In genomic region chr21:43774163-43774562, GRCh38 we compare ENCODE assay signal across 12 cellular contexts. TPM values are rescaled to one million over a fixed set of nuclear protein-coding genes. Genes with fewer than 3 reads are reported as not detected.
DNase-seq lines count a peak whose midpoint lies in the region; ATAC-seq and TF ChIP-seq lines count a peak whose summit lies in the region.
"Had no signal": no experiment of that assay in that cellular context is flagged by ENCODE, and none has a peak within 500 bp of the region (broad histone marks: within the 10 kb centered on the region; RNA-seq: fewer than 3 reads in every experiment).

No MANE protein-coding gene starts in this region.

- POLR2A ChIA-PET in RWPE1 (lab: Yijun Ruan, JAX; ENCODE audit: low non-redundant PET), result interaction anchor here (0.6 kb wide), 1 partner anchor 38 kb away, joined by 3 read pairs; no protein-coding TSS in a partner anchor

- peaks cover 30% of the 10 kb centered on the region for H3K4me1 Mint-ChIP-seq in activated naive CD4-positive, alpha-beta T cell treated with anti-CD3 and anti-CD28 coated beads, Interleukin-2, amount 50 U/mL, for 24 hours
- H3K4me1 Mint-ChIP-seq in activated naive CD4-positive, alpha-beta T cell treated with anti-CD3 and anti-CD28 coated beads for 36 hours (ENCODE audit: low read depth), result peaks cover 33% of the 10 kb centered on the region
- H3K4me1 Mint-ChIP-seq in stimulated activated memory B cell treated with anti-CD40 and anti-IgM and Interleukin-4, amounts not matched to agents 10 μg/mL and 1 μg/mL and 100 μg/mL, for 72 hours, result peaks cover 58% of the 10 kb centered on the region

- peaks cover 0 to 21% (median 19%) of the 10 kb centered on the region in 5 donors for H3K36me3 ChIP-seq in subcutaneous abdominal adipose tissue (ENCODE audit: control insufficient read depth in 5 of 5, insufficient read depth in 5 of 5, low read length in 5 of 5)
- peaks cover 17% of the 10 kb centered on the region for H3K36me3 ChIP-seq in brain microvascular endothelial cell (replicated peaks)

- H3K27ac ChIP-seq in RWPE1 (peak overlapping the region; percentile 94), subcutaneous abdominal adipose tissue (ENCODE audit: low read depth, low read length) (peak overlapping the region; percentile 88), brain microvascular endothelial cell (no peak overlapping the region)

- in situ Hi-C loops in brain microvascular endothelial cell (cut with HindIII; ENCODE audit: low pct_ligation_motif_present, low sequenced_read_pairs), result no loop called here

- ATAC-seq in stimulated activated memory B cell treated with anti-CD40 and anti-IgM and Interleukin-4, amounts not matched to agents 10 μg/mL and 1 μg/mL and 100 μg/mL, for 72 hours, result no peak
- no peak for ATAC-seq in GM18858 (IDR thresholded peaks at IDR 0.05; ENCODE audit: unreplicated experiment)

- peaks cover 3% of the 10 kb centered on the region for H3K36me3 Mint-ChIP-seq in activated naive CD4-positive, alpha-beta T cell treated with anti-CD3 and anti-CD28 coated beads, Interleukin-2, amount 50 U/mL, for 24 hours
- H3K36me3 Mint-ChIP-seq in activated naive CD4-positive, alpha-beta T cell treated with anti-CD3 and anti-CD28 coated beads for 36 hours (ENCODE audit: low read depth), result peaks cover 4% of the 10 kb centered on the region
- H3K36me3 Mint-ChIP-seq in stimulated activated memory B cell treated with anti-CD40 and anti-IgM and Interleukin-4, amounts not matched to agents 10 μg/mL and 1 μg/mL and 100 μg/mL, for 72 hours, result peaks cover 33% of the 10 kb centered on the region

- no peak for DNase-seq in activated naive CD4-positive, alpha-beta T cell treated with anti-CD3 and anti-CD28 coated beads for 36 hours
- DNase-seq in RWPE1 (ENCODE audit: low spot score) (no peak), fibroblast of the aortic adventitia (ENCODE audit: low read depth) (no peak), brain microvascular endothelial cell (no peak)
- DNase-seq: aorta, GOT3, NCI-H2171 treated with DMSO at 0.1 percent for 48 hours, nucleus accumbens had no signal

- no peaks in the 10 kb centered on the region for H3K9me3 Mint-ChIP-seq in activated naive CD4-positive, alpha-beta T cell treated with anti-CD3 and anti-CD28 coated beads, Interleukin-2, amount 50 U/mL, for 24 hours
- H3K9me3 Mint-ChIP-seq in activated naive CD4-positive, alpha-beta T cell treated with anti-CD3 and anti-CD28 coated beads for 36 hours, result no peaks in the 10 kb centered on the region
- peaks cover 7% of the 10 kb centered on the region for H3K9me3 Mint-ChIP-seq in stimulated activated memory B cell treated with anti-CD40 and anti-IgM and Interleukin-4, amounts not matched to agents 10 μg/mL and 1 μg/mL and 100 μg/mL, for 72 hours

- H3K9ac ChIP-seq in subcutaneous abdominal adipose tissue (ENCODE audit: low read length in 5 of 5), result no peak overlapping the region

- H3K27me3 Mint-ChIP-seq in activated naive CD4-positive, alpha-beta T cell treated with anti-CD3 and anti-CD28 coated beads, Interleukin-2, amount 50 U/mL, for 24 hours, result no peaks in the 10 kb centered on the region
- H3K27me3 Mint-ChIP-seq in activated naive CD4-positive, alpha-beta T cell treated with anti-CD3 and anti-CD28 coated beads for 36 hours (ENCODE audit: low read depth), result no peaks in the 10 kb centered on the region
- H3K27me3 Mint-ChIP-seq in stimulated activated memory B cell treated with anti-CD40 and anti-IgM and Interleukin-4, amounts not matched to agents 10 μg/mL and 1 μg/mL and 100 μg/mL, for 72 hours, result peaks cover 4% of the 10 kb centered on the region

- H3K4me3 ChIP-seq in fibroblast of the aortic adventitia (ENCODE audit: low read depth, low read length) (peak overlapping the region; percentile 89), subcutaneous abdominal adipose tissue (ENCODE audit: low read depth in 1 of 5, low read length in 5 of 5) (peak overlapping the region in 1 of 5 donors; percentile 93), brain microvascular endothelial cell (ENCODE audit: low read depth, low read length) (no peak overlapping the region)

- intact Hi-C loops in activated naive CD4-positive, alpha-beta T cell treated with anti-CD3 and anti-CD28 coated beads for 36 hours (cut with micrococcal nuclease), result loop anchor here (10.0 kb wide), 1 partner anchor 1249 kb away; no protein-coding TSS in a partner anchor

- H3K27ac Mint-ChIP-seq in activated naive CD4-positive, alpha-beta T cell treated with anti-CD3 and anti-CD28 coated beads, Interleukin-2, amount 50 U/mL, for 24 hours, result no peak overlapping the region
- no peak overlapping the region for H3K27ac Mint-ChIP-seq in activated naive CD4-positive, alpha-beta T cell treated with anti-CD3 and anti-CD28 coated beads for 36 hours
- H3K27ac Mint-ChIP-seq in stimulated activated memory B cell treated with anti-CD40 and anti-IgM and Interleukin-4, amounts not matched to agents 10 μg/mL and 1 μg/mL and 100 μg/mL, for 72 hours, result no peak overlapping the region

- no peaks in the 10 kb centered on the region for H3K9me3 ChIP-seq in subcutaneous abdominal adipose tissue (ENCODE audit: control insufficient read depth in 5 of 5, low read length in 5 of 5)

- peaks cover 3 to 33% (median 23%) of the 10 kb centered on the region in 5 donors for H3K4me1 ChIP-seq in subcutaneous abdominal adipose tissue (ENCODE audit: control insufficient read depth in 5 of 5, insufficient read depth in 5 of 5, low read length in 5 of 5)

- H3K4me3 Mint-ChIP-seq in activated naive CD4-positive, alpha-beta T cell treated with anti-CD3 and anti-CD28 coated beads, Interleukin-2, amount 50 U/mL, for 24 hours, result peak overlapping the region; percentile 24
- H3K4me3 Mint-ChIP-seq in activated naive CD4-positive, alpha-beta T cell treated with anti-CD3 and anti-CD28 coated beads for 36 hours, result no peak overlapping the region
- H3K4me3 Mint-ChIP-seq in stimulated activated memory B cell treated with anti-CD40 and anti-IgM and Interleukin-4, amounts not matched to agents 10 μg/mL and 1 μg/mL and 100 μg/mL, for 72 hours, result no peak overlapping the region

- H3K27me3 ChIP-seq in subcutaneous abdominal adipose tissue (ENCODE audit: control insufficient read depth in 5 of 5, insufficient read depth in 4 of 5, low read length in 5 of 5) (no peaks in the 10 kb centered on the region), brain microvascular endothelial cell (replicated peaks) (no peaks in the 10 kb centered on the region)

- CTCF ChIA-PET in activated naive CD4-positive, alpha-beta T cell treated with anti-CD3 and anti-CD28 coated beads for 36 hours (lab: Charles Lee), result interaction anchor here (0.9 kb wide), 1 partner anchor 15 kb away, joined by 3 read pairs; the partner anchor contains the start of gene RRP1
- CTCF ChIA-PET in RWPE1 (lab: Yijun Ruan, JAX), result no interaction called here

- TF ChIP-seq CTCF in RWPE1 (conservative IDR thresholded peaks at IDR 0.05; ENCODE audit: low read depth) (no peak), fibroblast of the aortic adventitia (IDR thresholded peaks at IDR 0.05; ENCODE audit: insufficient read depth, low read length) (no peak), brain microvascular endothelial cell (IDR thresholded peaks at IDR 0.05; ENCODE audit: low read depth, low read length, missing control alignments) (no peak)

RNA-seq across cellular contexts. Expression of gene CSTB, which starts 1.9 kb away (rescaled TPM):
- total RNA-seq in activated naive CD4-positive, alpha-beta T cell treated with anti-CD3 and anti-CD28 coated beads for 36 hours, result 10 to 100 TPM; 22.8 to 23.0 TPM
- total RNA-seq in fibroblast of the aortic adventitia (ENCODE audit: low replicate concordance), result 5.5 and 32.2 TPM in 2 replicates

RNA-seq across cellular contexts. Expression of gene RRP1, which starts 15.2 kb away (rescaled TPM):
- total RNA-seq in activated naive CD4-positive, alpha-beta T cell treated with anti-CD3 and anti-CD28 coated beads for 36 hours, result 10 to 100 TPM; 33.6 to 35.5 TPM
- 18.2 and 23.0 TPM in 2 replicates for total RNA-seq in fibroblast of the aortic adventitia (ENCODE audit: low replicate concordance)

RNA-seq across cellular contexts. Expression of gene PDXK, which starts 55.2 kb away (rescaled TPM):
- 100 to 1,000 TPM; 125 to 133 TPM for total RNA-seq in activated naive CD4-positive, alpha-beta T cell treated with anti-CD3 and anti-CD28 coated beads for 36 hours
- 69.4 and 105 TPM in 2 replicates for total RNA-seq in fibroblast of the aortic adventitia (ENCODE audit: low replicate concordance)
